ENCODE assay signal across 38 cellular contexts in the genomic region with DNA sequence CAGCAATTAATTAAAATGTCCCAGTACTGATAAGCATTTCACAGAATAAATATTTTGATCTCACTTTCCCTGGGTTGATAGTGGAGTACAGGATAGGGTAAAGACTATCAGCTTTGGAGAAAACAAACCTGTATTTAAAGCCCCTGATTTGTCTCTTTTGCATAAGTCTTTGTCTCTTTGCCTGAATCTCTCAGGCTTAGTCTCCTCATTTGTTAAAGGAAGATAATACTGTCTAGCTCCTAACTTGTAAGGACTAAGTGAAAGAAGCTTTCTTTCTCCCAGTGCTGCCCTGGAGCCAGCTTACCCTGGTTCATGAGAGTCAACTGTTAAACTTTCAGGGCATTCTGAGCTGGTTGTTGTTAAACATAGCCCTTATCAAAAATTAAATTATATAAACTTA. TPM values are rescaled to one million over a fixed set of nuclear protein-coding genes. Genes with fewer than 3 reads are reported as not detected.
"Had no signal": no experiment of that assay in that cellular context is flagged by ENCODE, and none has a peak within 500 bp of the region (broad histone marks: within the 10 kb centered on the region; RNA-seq: fewer than 3 reads in every experiment).

No MANE protein-coding gene starts in this region.

- H3K4me3 ChIP-seq: body of pancreas, breast epithelium had no signal

- H3K4me1 Mint-ChIP-seq: activated CD4-positive, alpha-beta memory T cell treated with anti-CD3 and anti-CD28 coated beads, Interleukin-2, amount 10 ng/mL, durations not matched to agents 7 days and 5 days; activated CD4-positive, alpha-beta T cell treated with anti-CD3 and anti-CD28 coated beads for 36 hours; activated CD4-positive, alpha-beta T cell treated with anti-CD3 and anti-CD28 coated beads, Interleukin-2, amount 10 ng/mL, durations not matched to agents 7 days and 5 days; activated CD8-positive, alpha-beta memory T cell treated with anti-CD3 and anti-CD28 coated beads, Interleukin-2, amount 10 ng/mL, durations not matched to agents 7 days and 5 days; activated naive CD4-positive, alpha-beta T cell treated with anti-CD3 and anti-CD28 coated beads, Interleukin-2, amount 10 ng/mL, durations not matched to agents 7 days and 5 days; activated naive CD4-positive, alpha-beta T cell treated with anti-CD3 and anti-CD28 coated beads, Interleukin-2, amount 50 U/mL, for 24 hours; activated naive CD8-positive, alpha-beta T cell treated with anti-CD3 and anti-CD28 coated beads, Interleukin-2, amount 10 ng/mL, durations not matched to agents 7 days and 5 days; activated naive CD8-positive, alpha-beta T cell treated with anti-CD3 and anti-CD28 coated beads, Interleukin-2, amount 50 U/mL, for 24 hours had no signal

- H3K27ac ChIP-seq: body of pancreas, brain microvascular endothelial cell, breast epithelium, WERI-Rb-1 had no signal

- H3K4me3 Mint-ChIP-seq: activated CD4-positive, alpha-beta memory T cell treated with anti-CD3 and anti-CD28 coated beads, Interleukin-2, amount 10 ng/mL, durations not matched to agents 7 days and 5 days; activated CD4-positive, alpha-beta T cell treated with anti-CD3 and anti-CD28 coated beads for 36 hours; activated CD4-positive, alpha-beta T cell treated with anti-CD3 and anti-CD28 coated beads, Interleukin-2, amount 10 ng/mL, durations not matched to agents 7 days and 5 days; activated CD8-positive, alpha-beta memory T cell treated with anti-CD3 and anti-CD28 coated beads, Interleukin-2, amount 10 ng/mL, durations not matched to agents 7 days and 5 days; activated CD8-positive, alpha-beta T cell treated with anti-CD3 and anti-CD28 coated beads, Interleukin-2, amount 10 ng/mL, durations not matched to agents 7 days and 5 days; activated naive CD4-positive, alpha-beta T cell treated with anti-CD3 and anti-CD28 coated beads, Interleukin-2, amount 10 ng/mL, durations not matched to agents 7 days and 5 days; activated naive CD4-positive, alpha-beta T cell treated with anti-CD3 and anti-CD28 coated beads, Interleukin-2, amount 50 U/mL, for 24 hours; activated naive CD8-positive, alpha-beta T cell; activated naive CD8-positive, alpha-beta T cell treated with anti-CD3 and anti-CD28 coated beads, Interleukin-2, amount 10 ng/mL, durations not matched to agents 7 days and 5 days; activated naive CD8-positive, alpha-beta T cell treated with anti-CD3 and anti-CD28 coated beads, Interleukin-2, amount 50 U/mL, for 24 hours; activated T-cell treated with anti-CD3 and anti-CD28 coated beads, Interleukin-2, amount 50 U/mL, for 24 hours; T-helper 1 cell treated with Interleukin-12 subunit alpha and Interleukin-12 subunit beta and Interleukin-4 antibody, amounts not matched to agents 30 μg/mL and 1 μg/mL, for 36 hours; T-helper 2 cell treated with Interferon-gamma antibody and Interleukin-4, amounts not matched to agents 5 μg/mL and 100 μg/mL, for 36 hours; WTC11 had no signal

- H3K9me3 Mint-ChIP-seq: activated CD4-positive, alpha-beta memory T cell treated with anti-CD3 and anti-CD28 coated beads, Interleukin-2, amount 10 ng/mL, durations not matched to agents 7 days and 5 days; activated CD4-positive, alpha-beta T cell treated with anti-CD3 and anti-CD28 coated beads, Interleukin-2, amount 10 ng/mL, durations not matched to agents 7 days and 5 days; activated naive CD4-positive, alpha-beta T cell treated with anti-CD3 and anti-CD28 coated beads, Interleukin-2, amount 10 ng/mL, durations not matched to agents 7 days and 5 days; activated naive CD4-positive, alpha-beta T cell treated with anti-CD3 and anti-CD28 coated beads, Interleukin-2, amount 50 U/mL, for 24 hours; activated naive CD8-positive, alpha-beta T cell treated with anti-CD3 and anti-CD28 coated beads, Interleukin-2, amount 10 ng/mL, durations not matched to agents 7 days and 5 days; activated naive CD8-positive, alpha-beta T cell treated with anti-CD3 and anti-CD28 coated beads, Interleukin-2, amount 50 U/mL, for 24 hours; activated T-cell treated with anti-CD3 and anti-CD28 coated beads, Interleukin-2, amount 50 U/mL, for 24 hours; activated T-helper 2 cell treated with anti-CD3 and anti-CD28 coated beads, Interferon-gamma antibody, Interleukin-2, Interleukin-4, amounts not matched to agents 10 μg/mL and 5 μg/mL and 100 μg/mL, durations not matched to agents 14 hours and 24 hours and 36 hours; T-helper 1 cell treated with Interleukin-12 subunit alpha and Interleukin-12 subunit beta and Interleukin-4 antibody, amounts not matched to agents 30 μg/mL and 1 μg/mL, for 36 hours; T-helper 2 cell treated with Interferon-gamma antibody and Interleukin-4, amounts not matched to agents 5 μg/mL and 100 μg/mL, for 36 hours; WTC11 had no signal

- H3K4me1 ChIP-seq: body of pancreas, breast epithelium had no signal

- H3K9me3 ChIP-seq: body of pancreas, breast epithelium had no signal

- H3K36me3 Mint-ChIP-seq: activated CD8-positive, alpha-beta memory T cell treated with anti-CD3 and anti-CD28 coated beads, Interleukin-2, amount 10 ng/mL, durations not matched to agents 7 days and 5 days; activated naive CD4-positive, alpha-beta T cell treated with anti-CD3 and anti-CD28 coated beads, Interleukin-2, amount 10 ng/mL, durations not matched to agents 7 days and 5 days; activated naive CD4-positive, alpha-beta T cell treated with anti-CD3 and anti-CD28 coated beads, Interleukin-2, amount 50 U/mL, for 24 hours; activated naive CD8-positive, alpha-beta T cell; activated naive CD8-positive, alpha-beta T cell treated with anti-CD3 and anti-CD28 coated beads, Interleukin-2, amount 10 ng/mL, durations not matched to agents 7 days and 5 days; WTC11 had no signal

- DNase-seq: activated CD4-positive, alpha-beta memory T cell treated with anti-CD3 and anti-CD28 coated beads, Interleukin-2, amount 10 ng/mL, durations not matched to agents 7 days and 5 days; activated CD4-positive, alpha-beta T cell treated with anti-CD3 and anti-CD28 coated beads for 1 hour; activated CD4-positive, alpha-beta T cell treated with anti-CD3 and anti-CD28 coated beads for 36 hours; activated CD4-positive, alpha-beta T cell treated with anti-CD3 and anti-CD28 coated beads for 48 hours; activated CD4-positive, alpha-beta T cell treated with anti-CD3 and anti-CD28 coated beads, Interleukin-2, amount 10 ng/mL, durations not matched to agents 7 days and 5 days; activated CD4-positive, alpha-beta T cell treated with anti-CD3 and anti-CD28 coated beads, Interleukin-2, amount 50 U/mL, for 48 hours; activated CD4-positive, CD25-positive, alpha-beta regulatory T cell; activated CD8-positive, alpha-beta memory T cell treated with anti-CD3 and anti-CD28 coated beads for 24 hours; activated CD8-positive, alpha-beta memory T cell treated with anti-CD3 and anti-CD28 coated beads, Interleukin-2, amount 10 ng/mL, durations not matched to agents 7 days and 5 days; activated CD8-positive, alpha-beta memory T cell treated with anti-CD3 and anti-CD28 coated beads, Interleukin-2, amount 50 U/mL, for 48 hours; activated CD8-positive, alpha-beta T cell treated with anti-CD3 and anti-CD28 coated beads, Interleukin-2, amount 10 ng/mL, durations not matched to agents 7 days and 5 days; activated effector memory CD4-positive, alpha-beta T cell treated with Interleukin-2 at 50 U/mL for 16 hours; activated gamma-delta T cell; activated naive CD4-positive, alpha-beta T cell treated with anti-CD3 and anti-CD28 coated beads, Interleukin-2, amount 10 ng/mL, durations not matched to agents 7 days and 5 days; activated naive CD4-positive, alpha-beta T cell treated with Interleukin-2 at 50 U/mL for 16 hours; activated naive CD8-positive, alpha-beta T cell treated with anti-CD3 and anti-CD28 coated beads, Interleukin-2, amount 10 ng/mL, durations not matched to agents 7 days and 5 days; activated naive CD8-positive, alpha-beta T cell treated with anti-CD3 and anti-CD28 coated beads, Interleukin-2, amount 50 U/mL, for 24 hours; activated T-cell treated with anti-CD3 and anti-CD28 coated beads, Interleukin-2, amount 50 U/mL, for 24 hours; activated T-cell treated with anti-CD3 and anti-CD28 coated beads, Interleukin-2, amount 50 U/mL, for 48 hours; amygdala; aorta; body of pancreas; brain microvascular endothelial cell; central memory CD4-positive, alpha-beta T cell; T-helper 1 cell; T-helper 2 cell; T-helper 9 cell; WERI-Rb-1 had no signal

- H3K27me3 ChIP-seq: body of pancreas, brain microvascular endothelial cell, breast epithelium had no signal

- ATAC-seq: activated CD4-positive, alpha-beta T cell treated with anti-CD3 and anti-CD28 coated beads for 36 hours; activated CD4-positive, CD25-positive, alpha-beta regulatory T cell treated with anti-CD3 and anti-CD28 coated beads, Interleukin-2, amount 50 U/mL, for 24 hours; activated CD8-positive, alpha-beta memory T cell treated with anti-CD3 and anti-CD28 coated beads, Interleukin-2, amount 10 ng/mL, durations not matched to agents 7 days and 5 days; activated CD8-positive, alpha-beta T cell treated with anti-CD3 and anti-CD28 coated beads, Interleukin-2, amount 10 ng/mL, durations not matched to agents 7 days and 5 days; activated naive CD8-positive, alpha-beta T cell treated with anti-CD3 and anti-CD28 coated beads, Interleukin-2, amount 50 U/mL, for 24 hours; body of pancreas; WTC11 had no signal

- H3K36me3 ChIP-seq: brain microvascular endothelial cell, breast epithelium, WERI-Rb-1 had no signal

- H3K27me3 Mint-ChIP-seq: activated CD8-positive, alpha-beta memory T cell treated with anti-CD3 and anti-CD28 coated beads, Interleukin-2, amount 10 ng/mL, durations not matched to agents 7 days and 5 days; activated naive CD4-positive, alpha-beta T cell treated with anti-CD3 and anti-CD28 coated beads, Interleukin-2, amount 10 ng/mL, durations not matched to agents 7 days and 5 days; activated naive CD8-positive, alpha-beta T cell treated with anti-CD3 and anti-CD28 coated beads, Interleukin-2, amount 10 ng/mL, durations not matched to agents 7 days and 5 days had no signal

- H3K27ac Mint-ChIP-seq: activated CD4-positive, alpha-beta memory T cell treated with anti-CD3 and anti-CD28 coated beads, Interleukin-2, amount 10 ng/mL, durations not matched to agents 7 days and 5 days; activated CD4-positive, alpha-beta T cell treated with anti-CD3 and anti-CD28 coated beads for 36 hours; activated CD4-positive, alpha-beta T cell treated with anti-CD3 and anti-CD28 coated beads, Interleukin-2, amount 10 ng/mL, durations not matched to agents 7 days and 5 days; activated CD8-positive, alpha-beta memory T cell treated with anti-CD3 and anti-CD28 coated beads, Interleukin-2, amount 10 ng/mL, durations not matched to agents 7 days and 5 days; activated CD8-positive, alpha-beta T cell treated with anti-CD3 and anti-CD28 coated beads, Interleukin-2, amount 10 ng/mL, durations not matched to agents 7 days and 5 days; activated naive CD4-positive, alpha-beta T cell treated with anti-CD3 and anti-CD28 coated beads, Interleukin-2, amount 10 ng/mL, durations not matched to agents 7 days and 5 days; activated naive CD4-positive, alpha-beta T cell treated with anti-CD3 and anti-CD28 coated beads, Interleukin-2, amount 50 U/mL, for 24 hours; activated naive CD8-positive, alpha-beta T cell; activated naive CD8-positive, alpha-beta T cell treated with anti-CD3 and anti-CD28 coated beads, Interleukin-2, amount 10 ng/mL, durations not matched to agents 7 days and 5 days; activated naive CD8-positive, alpha-beta T cell treated with anti-CD3 and anti-CD28 coated beads, Interleukin-2, amount 50 U/mL, for 24 hours; activated T-cell treated with anti-CD3 and anti-CD28 coated beads, Interleukin-2, amount 50 U/mL, for 24 hours; activated T-helper 2 cell treated with anti-CD3 and anti-CD28 coated beads, Interferon-gamma antibody, Interleukin-2, Interleukin-4, amounts not matched to agents 10 μg/mL and 5 μg/mL and 100 μg/mL, durations not matched to agents 14 hours and 24 hours and 36 hours; T-helper 1 cell treated with Interleukin-12 subunit alpha and Interleukin-12 subunit beta and Interleukin-4 antibody, amounts not matched to agents 30 μg/mL and 1 μg/mL, for 36 hours; T-helper 2 cell treated with Interferon-gamma antibody and Interleukin-4, amounts not matched to agents 5 μg/mL and 100 μg/mL, for 36 hours; WTC11 had no signal

RNA-seq across cellular contexts. Expression of a gene that starts 5.5 kb away (rescaled TPM):
- total RNA-seq: activated CD4-positive, alpha-beta memory T cell treated with anti-CD3 and anti-CD28 coated beads, Interleukin-2, amount 10 ng/mL, durations not matched to agents 7 days and 5 days; activated CD4-positive, alpha-beta T cell treated with anti-CD3 and anti-CD28 coated beads for 36 hours; activated CD4-positive, alpha-beta T cell treated with anti-CD3 and anti-CD28 coated beads, Interleukin-2, amount 10 ng/mL, durations not matched to agents 7 days and 5 days; activated CD8-positive, alpha-beta memory T cell treated with anti-CD3 and anti-CD28 coated beads, Interleukin-2, amount 10 ng/mL, durations not matched to agents 7 days and 5 days; activated CD8-positive, alpha-beta T cell treated with anti-CD3 and anti-CD28 coated beads, Interleukin-2, amount 10 ng/mL, durations not matched to agents 7 days and 5 days; activated naive CD8-positive, alpha-beta T cell treated with anti-CD3 and anti-CD28 coated beads, Interleukin-2, amount 10 ng/mL, durations not matched to agents 7 days and 5 days; activated T-helper 2 cell treated with anti-CD3 and anti-CD28 coated beads, Interferon-gamma antibody, Interleukin-2, Interleukin-4, amounts not matched to agents 10 μg/mL and 5 μg/mL and 100 μg/mL, durations not matched to agents 14 hours and 24 hours and 36 hours; aorta; astrocyte; cardiac septum; WTC11 had no signal
